In genomic region chr17:30091166-30091670, GRCh38 we compare ENCODE assay signal across 18 cellular contexts.
"Had no signal": no experiment of that assay in that cellular context is flagged by ENCODE, and none has a peak within 500 bp of the region (broad histone marks: within the 10 kb centered on the region; RNA-seq: fewer than 3 reads in every experiment).

No MANE protein-coding gene starts in this region.

- H3K27ac ChIP-seq: neutrophil, skin epidermis, tibial nerve, uterus, VCaP had no signal

- H3K36me3 ChIP-seq: neutrophil, tibial nerve, uterus had no signal

- H3K9me3 ChIP-seq: mucosa of descending colon, neutrophil, tibial nerve, uterus had no signal

- H3K4me3 ChIP-seq: mucosa of descending colon, skin epidermis, tibial nerve, uterus had no signal

- ATAC-seq: activated CD4-positive, alpha-beta T cell treated with anti-CD3 and anti-CD28 coated beads for 36 hours; activated naive CD4-positive, alpha-beta T cell treated with anti-CD3 and anti-CD28 coated beads, Interleukin-2, amount 50 U/mL, for 72 hours; activated T-cell treated with anti-CD3 and anti-CD28 coated beads, Interleukin-2, amount 50 U/mL, for 4 hours; mucosa of descending colon; naive thymus-derived CD8-positive, alpha-beta T cell had no signal

- H3K9me3 Mint-ChIP-seq: activated CD4-positive, alpha-beta memory T cell treated with anti-CD3 and anti-CD28 coated beads for 36 hours; activated naive CD4-positive, alpha-beta T cell treated with anti-CD3 and anti-CD28 coated beads, Interleukin-2, amount 50 U/mL, for 72 hours; activated T-cell treated with anti-CD3 and anti-CD28 coated beads, Interleukin-2, amount 50 U/mL, for 4 hours had no signal

- H3K27ac Mint-ChIP-seq: activated CD4-positive, alpha-beta memory T cell treated with anti-CD3 and anti-CD28 coated beads for 36 hours; activated CD4-positive, alpha-beta T cell treated with anti-CD3 and anti-CD28 coated beads for 36 hours; activated naive CD4-positive, alpha-beta T cell treated with anti-CD3 and anti-CD28 coated beads, Interleukin-2, amount 50 U/mL, for 72 hours; naive thymus-derived CD8-positive, alpha-beta T cell had no signal

- H3K4me1 ChIP-seq: uterus had no signal

- H3K27me3 ChIP-seq: neutrophil, tibial nerve, uterus had no signal

- DNase-seq: activated CD4-positive, alpha-beta memory T cell treated with anti-CD3 and anti-CD28 coated beads for 36 hours; activated CD4-positive, alpha-beta T cell treated with anti-CD3 and anti-CD28 coated beads for 36 hours; activated effector memory CD4-positive, alpha-beta T cell treated with anti-CD3 and anti-CD28 coated beads, Interleukin-2, amount 50 U/mL, for 16 hours; activated T-cell treated with anti-CD3 and anti-CD28 coated beads, Interleukin-2, amount 50 U/mL, for 4 hours; amygdala; cerebellar nuclear complex; mucosa of descending colon; naive thymus-derived CD8-positive, alpha-beta T cell; posterior cingulate gyrus; stimulated activated CD4-positive, alpha-beta T cell treated with anti-CD3 and anti-CD28 coated beads, Interleukin-4, amount 100 ng/mL, for 24 hours; stimulated activated naive CD4-positive, alpha-beta T cell; T-helper 1 cell; uterus had no signal

- H3K4me3 Mint-ChIP-seq: activated CD4-positive, alpha-beta memory T cell treated with anti-CD3 and anti-CD28 coated beads for 36 hours; activated CD4-positive, alpha-beta T cell treated with anti-CD3 and anti-CD28 coated beads for 36 hours; activated T-cell treated with anti-CD3 and anti-CD28 coated beads, Interleukin-2, amount 50 U/mL, for 4 hours; naive thymus-derived CD8-positive, alpha-beta T cell had no signal

- H3K36me3 Mint-ChIP-seq: activated CD4-positive, alpha-beta memory T cell treated with anti-CD3 and anti-CD28 coated beads for 36 hours; activated naive CD4-positive, alpha-beta T cell treated with anti-CD3 and anti-CD28 coated beads, Interleukin-2, amount 50 U/mL, for 72 hours had no signal
